ENCODE assay signal across 29 cellular contexts in genomic region chr7:144390481-144390880, GRCh38. TPM values are rescaled to one million over a fixed set of nuclear protein-coding genes. Genes with fewer than 3 reads are reported as not detected.
A peak's percentile ranks its signal among the peaks of the same experiment; 100 is the strongest.
DNase-seq lines count a peak whose midpoint lies in the region; ATAC-seq and TF ChIP-seq lines count a peak whose summit lies in the region.
"Had no signal": no experiment of that assay in that cellular context is flagged by ENCODE, and none has a peak within 500 bp of the region (broad histone marks: within the 10 kb centered on the region; RNA-seq: fewer than 3 reads in every experiment).

No MANE protein-coding gene starts in this region.

- DNase-seq in NCI-H2171 treated with DMSO at 0.1 percent for 48 hours (lab: John Stamatoyannopoulos, UW) (peak; percentile 40), NCI-H2171 (lab: John Stamatoyannopoulos, UW) (no peak), transverse colon (no peak), PC-9 (no peak), NCI-H2196 treated with DMSO at 0.1 percent for 48 hours (lab: John Stamatoyannopoulos, UW; ENCODE audit: unreplicated experiment) (no peak)
- no peak for DNase-seq in central memory CD8-positive, alpha-beta T cell (ENCODE audit: low spot score in 2 of 2)
- DNase-seq: activated B cell treated with CpG ODN at 0.5 μM for 24 hours; activated CD4-positive, alpha-beta T cell treated with anti-CD3 and anti-CD28 coated beads, Interleukin-2, amount 50 U/mL, for 48 hours; activated gamma-delta T cell; adrenal gland; AML-193; CD8-positive, alpha-beta memory T cell; glutamatergic neuron; HFFc6; NCI-H2107; NCI-H748 treated with DMSO at 0.1 percent for 48 hours; stimulated activated CD4-positive, alpha-beta T cell treated with anti-CD3 and anti-CD28 coated beads, Interleukin-4, amount 100 ng/mL, for 1 hour; stimulated activated naive CD4-positive, alpha-beta T cell had no signal

- no peaks in the 10 kb centered on the region for H3K36me3 Mint-ChIP-seq in central memory CD8-positive, alpha-beta T cell (ENCODE audit: insufficient read depth)
- H3K36me3 Mint-ChIP-seq: CD8-positive, alpha-beta memory T cell; mesothelial cell of epicardium had no signal

- no peak for TF ChIP-seq CTCF in transverse colon (IDR thresholded peaks at IDR 0.05)
- no peak for TF ChIP-seq CTCF in PC-9 (conservative IDR thresholded peaks at IDR 0.05)

- H3K27me3 Mint-ChIP-seq in central memory CD8-positive, alpha-beta T cell = no peaks in the 10 kb centered on the region
- H3K27me3 Mint-ChIP-seq: activated B cell treated with CpG ODN at 0.5 μM for 24 hours; dendritic cell treated with granulocyte-macrophage colony-stimulating factor and Interleukin-4, amounts not matched to agents 40 ng/mL and 50 ng/mL, for 4 days had no signal

- H3K4me3 Mint-ChIP-seq in central memory CD8-positive, alpha-beta T cell = no peak overlapping the region
- H3K4me3 Mint-ChIP-seq: activated B cell treated with CpG ODN at 0.5 μM for 24 hours; CD8-positive, alpha-beta memory T cell; dendritic cell treated with granulocyte-macrophage colony-stimulating factor and Interleukin-4, amounts not matched to agents 40 ng/mL and 50 ng/mL, for 4 days; HFFc6; mesothelial cell of epicardium had no signal

- peak overlapping the region; percentile 47 for H3K27ac Mint-ChIP-seq in central memory CD8-positive, alpha-beta T cell (ENCODE audit: low read depth)
- H3K27ac Mint-ChIP-seq: activated B cell treated with CpG ODN at 0.5 μM for 24 hours; CD8-positive, alpha-beta memory T cell; dendritic cell treated with granulocyte-macrophage colony-stimulating factor and Interleukin-4, amounts not matched to agents 40 ng/mL and 50 ng/mL, for 4 days; HFFc6; mesothelial cell of epicardium had no signal

- ATAC-seq in central memory CD8-positive, alpha-beta T cell (replicated peaks; ENCODE audit: extremely low read depth, poor library complexity, severe bottlenecking) = no peak
- ATAC-seq in HG03196 (IDR thresholded peaks at IDR 0.05; ENCODE audit: unreplicated experiment) = no peak
- ATAC-seq: left lobe of liver, SK-N-SH treated with all-trans-retinoic acid at 6 μM for 48 hours had no signal

- no peaks in the 10 kb centered on the region for H4K20me1 ChIP-seq in PC-9 (ENCODE audit: insufficient read depth)

- peak overlapping the region; percentile 33 for H3K27ac ChIP-seq in muscle layer of duodenum (ENCODE audit: low read length)
- H3K27ac ChIP-seq in transverse colon = peak overlapping the region; percentile 16 to 62 (median 56)
- no peak overlapping the region for H3K27ac ChIP-seq in PC-9
- H3K27ac ChIP-seq: adrenal gland, tibial nerve had no signal

- TF ChIP-seq EP300 in transverse colon (IDR thresholded peaks at IDR 0.05; ENCODE audit: low read depth) = peak; percentile 36

- H3K4me1 Mint-ChIP-seq in central memory CD8-positive, alpha-beta T cell = peaks cover 5% of the 10 kb centered on the region

- peaks cover 0 to 6% of the 10 kb centered on the region in 2 donors for H3K4me1 ChIP-seq in muscle layer of duodenum (ENCODE audit: control insufficient read depth in 1 of 2, insufficient read depth in 2 of 2, low read length in 2 of 2)
- H3K4me1 ChIP-seq in transverse colon = peaks cover 0 to 16% (median 6%) of the 10 kb centered on the region in 4 donors
- H3K4me1 ChIP-seq in PC-9 (replicated peaks; ENCODE audit: insufficient read depth) = no peaks in the 10 kb centered on the region
- H3K4me1 ChIP-seq: adrenal gland had no signal

- H3K9me3 Mint-ChIP-seq in central memory CD8-positive, alpha-beta T cell = no peaks in the 10 kb centered on the region
- H3K9me3 Mint-ChIP-seq: activated B cell treated with CpG ODN at 0.5 μM for 24 hours; CD8-positive, alpha-beta memory T cell; dendritic cell treated with granulocyte-macrophage colony-stimulating factor and Interleukin-4, amounts not matched to agents 40 ng/mL and 50 ng/mL, for 4 days; mesothelial cell of epicardium had no signal

- no peaks in the 10 kb centered on the region for H3F3A ChIP-seq in PC-9 (ENCODE audit: insufficient read depth, low read depth)

- no peaks in the 10 kb centered on the region for H3K9me2 ChIP-seq in PC-9 (ENCODE audit: insufficient read depth)

- no peak overlapping the region for H3K4me2 ChIP-seq in PC-9

- POLR2A ChIA-PET in PC-9 (lab: Charles Lee; ENCODE audit: unreplicated experiment) = no interaction called here

- no peak for TF ChIP-seq POLR2A in transverse colon (IDR thresholded peaks at IDR 0.05)

- CTCF ChIA-PET in PC-9 (lab: Charles Lee) = no interaction called here

- intact Hi-C loops in transverse colon (cut with DNase I; ENCODE audit: low total_unique reads) = no loop called here
- intact Hi-C loops in PC-9 (cut with micrococcal nuclease; ENCODE audit: unreplicated experiment) = loop anchor here (5.0 kb wide), 2 partner anchors 253 to 333 kb away; no protein-coding TSS in a partner anchor

- BruUV-seq in PC-9 (replicated peaks; lab: Mats Ljungman, UMichigan) = no TSS peak

- H3K9me3 ChIP-seq in muscle layer of duodenum (ENCODE audit: control insufficient read depth in 1 of 2, low read length in 2 of 2) (no peaks in the 10 kb centered on the region), transverse colon (no peaks in the 10 kb centered on the region), PC-9 (ENCODE audit: insufficient read depth, low read depth) (no peaks in the 10 kb centered on the region)
- H3K9me3 ChIP-seq: adrenal gland, tibial nerve had no signal

- H3K27me3 ChIP-seq in muscle layer of duodenum (ENCODE audit: low read depth, low read length) (no peaks in the 10 kb centered on the region), transverse colon (no peaks in the 10 kb centered on the region), PC-9 (ENCODE audit: insufficient read depth, low read depth) (peaks cover 12% of the 10 kb centered on the region; the same call in 1 of the 2 replicates)
- H3K27me3 ChIP-seq: adrenal gland, tibial nerve had no signal

- no peak overlapping the region for H2AFZ ChIP-seq in PC-9

- WGBS in transverse colon (ENCODE audit: low coverage in 1 of 2), 2 donors = 69 to 80% methylated on average over 1 to 7 of the region's 7 CpGs

- in situ Hi-C loops in transverse colon (cut with MboI; ENCODE audit: low pct_ligation_motif_present in 1 of 4, low pct_unique_long_range_greater_than_20kb in 1 of 4, low sequenced_read_pairs in 3 of 4) = loop anchor here in 2 of 4 donors (10.0 to 25.0 kb wide), 2 partner anchors 216 to 228 kb away; no protein-coding TSS in a partner anchor

- H3K36me3 ChIP-seq in muscle layer of duodenum (ENCODE audit: control insufficient read depth in 1 of 2, insufficient read depth in 2 of 2, low read length in 2 of 2) (no peaks in the 10 kb centered on the region), transverse colon (no peaks in the 10 kb centered on the region), PC-9 (ENCODE audit: low read depth) (no peaks in the 10 kb centered on the region)
- H3K36me3 ChIP-seq: adrenal gland, tibial nerve had no signal

- H3K4me3 ChIP-seq in muscle layer of duodenum (ENCODE audit: low read depth in 1 of 2, low read length in 2 of 2) = no peak overlapping the region
- H3K4me3 ChIP-seq in transverse colon = no peak overlapping the region
- no peak overlapping the region for H3K4me3 ChIP-seq in PC-9
- H3K4me3 ChIP-seq: adrenal gland, tibial nerve had no signal

- H3K79me2 ChIP-seq in PC-9 (ENCODE audit: low read depth) = no peaks in the 10 kb centered on the region

RNA-seq across cellular contexts. Expression of gene NOBOX, which starts 13.0 kb away (rescaled TPM):
- total RNA-seq in transverse colon = not detected
- total RNA-seq in PC-9 (2021) = not detected in 2 replicates
- total RNA-seq: A172; activated B cell treated with CpG ODN at 0.5 μM for 24 hours; adrenal gland; bronchial epithelial cell; CD8-positive, alpha-beta memory T cell; HFFc6; left lobe of liver; LHCN-M2; mesothelial cell of epicardium; T-helper 2 cell treated with Interferon-gamma antibody and Interleukin-4, amounts not matched to agents 100 ng/mL and 5 ng/mL, for 36 hours; tibial nerve had no signal

RNA-seq across cellular contexts. Expression of gene ARHGEF5, which starts 35.3 kb away (rescaled TPM):
- total RNA-seq in transverse colon (100 to 1,000 TPM in 1 of 4 donors, 10 to 100 TPM in 3; 49.6 to 112 (median 64.3) TPM), PC-9 (2021) (40.0 and 50.1 TPM in 2 replicates)
- total RNA-seq: A172, HFFc6 had no signal
